Comparison of ENCODE assay signal across 8 cellular contexts in the genomic region with DNA sequence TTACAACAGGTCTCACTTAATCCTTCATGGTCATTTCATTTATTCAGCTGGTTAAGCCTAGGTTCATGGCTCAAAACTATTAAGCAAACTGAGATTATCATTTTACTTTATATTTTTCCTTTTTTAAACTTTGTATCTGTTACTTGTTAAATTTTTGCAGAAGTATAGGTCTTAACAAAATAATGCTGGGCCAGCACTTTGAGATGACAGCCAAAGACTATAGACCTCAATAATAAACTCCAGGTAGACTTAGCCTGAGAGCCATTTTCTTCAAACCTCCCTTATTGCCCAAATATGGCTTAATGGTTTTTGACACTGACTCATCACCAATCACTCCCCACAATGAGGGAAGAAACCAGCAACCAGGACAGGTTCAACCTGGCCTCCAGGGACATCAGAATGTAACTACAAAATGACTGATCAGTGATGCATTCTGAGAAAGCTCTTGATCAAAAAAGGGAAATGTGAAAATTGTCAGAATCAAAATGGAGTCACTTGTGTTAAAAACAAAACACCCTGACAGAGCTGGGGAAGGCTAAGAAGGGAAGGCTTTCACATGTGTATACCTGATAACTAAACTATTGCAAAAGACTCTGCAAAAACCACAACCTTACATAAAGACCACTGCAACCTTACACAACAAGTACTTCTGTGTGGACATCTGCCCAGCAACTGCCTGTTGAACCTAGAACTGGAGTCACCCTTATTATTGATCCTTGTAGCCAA. TPM values are rescaled to one million over a fixed set of nuclear protein-coding genes. Genes with fewer than 3 reads are reported as not detected.
DNase-seq lines count a peak whose midpoint lies in the region; ATAC-seq and TF ChIP-seq lines count a peak whose summit lies in the region.

No MANE protein-coding gene starts in this region.

- H2AFZ ChIP-seq in hepatocyte = no peak overlapping the region

- peaks cover 18% of the 10 kb centered on the region for H3K79me2 ChIP-seq in hepatocyte

- ATAC-seq in GM18858 (IDR thresholded peaks at IDR 0.05; ENCODE audit: unreplicated experiment) = peak; percentile 77

- H3K9me3 ChIP-seq in HEK293 (ENCODE audit: control insufficient read depth, insufficient read depth, low read depth, low read length) (no peaks in the 10 kb centered on the region), hepatocyte (ENCODE audit: low read depth) (no peaks in the 10 kb centered on the region)

- CTCF ChIA-PET in HEK293 (lab: Yijun Ruan, JAX) = interaction anchor here (0.6 to 1.5 kb wide), 6 partner anchors 19 to 102 kb away, joined by 3 to 4 read pairs (median 3); no protein-coding TSS in a partner anchor

- H3K36me3 ChIP-seq in HEK293 (ENCODE audit: control insufficient read depth in 2 of 2, insufficient read depth in 1 of 2, low read length in 2 of 2) (no peaks in the 10 kb centered on the region), hepatocyte (replicated peaks; ENCODE audit: insufficient read depth, low read depth) (no peaks in the 10 kb centered on the region)

- DNase-seq in MV-4-11 (lab: John Stamatoyannopoulos, UW) (peak; percentile 60), germinal center (ENCODE audit: low spot score) (peak; percentile 70), occipital lobe (lab: John Stamatoyannopoulos, UW) (no peak), AG20443 (ENCODE audit: low spot score) (no peak), posterior cingulate gyrus (no peak), hepatocyte (ENCODE audit: low spot score) (no peak)

- H4K20me1 ChIP-seq in hepatocyte (ENCODE audit: insufficient read depth, poor library complexity, severe bottlenecking) = no peaks in the 10 kb centered on the region

- peaks cover 15% of the 10 kb centered on the region for H3K4me1 ChIP-seq in HEK293 (ENCODE audit: control insufficient read depth, insufficient read depth, low read length)
- peaks cover 14% of the 10 kb centered on the region for H3K4me1 ChIP-seq in hepatocyte (ENCODE audit: insufficient read depth)

- H3K4me3 ChIP-seq in HEK293 (ENCODE audit: low read depth, low read length) (no peak overlapping the region), hepatocyte (no peak overlapping the region)

- POLR2A ChIA-PET in HEK293 (lab: Yijun Ruan, JAX) = no interaction called here

- H3K27ac ChIP-seq in HEK293 (ENCODE audit: extremely low read depth, low read depth, low read length) (no peak overlapping the region), hepatocyte (no peak overlapping the region)

- H3K27me3 ChIP-seq in hepatocyte = no peaks in the 10 kb centered on the region

- intact Hi-C loops in posterior cingulate gyrus (cut with DNase I) = no loop called here

- no peak overlapping the region for H3K4me2 ChIP-seq in hepatocyte

- TF ChIP-seq CTCF in HEK293 (tag by site-specific recombination; IDR thresholded peaks at IDR 0.05) (no peak), hepatocyte (IDR thresholded peaks at IDR 0.05; ENCODE audit: poor library complexity) (no peak)

- no peaks in the 10 kb centered on the region for H3K9me2 ChIP-seq in hepatocyte (replicated peaks; ENCODE audit: insufficient read depth)

TF ChIP-seq in HEK293, 187 proteins besides CTCF, POLR2A, EP300 and RAD21:
- TF ChIP-seq SCRT2 (tag by site-specific recombination; IDR thresholded peaks at IDR 0.05) (peak; percentile 69), ZXDB (tag by site-specific recombination; IDR thresholded peaks at IDR 0.05) (no peak), WT1 (tag by site-specific recombination; IDR thresholded peaks at IDR 0.05) (peak; percentile 22; the same call in 1 of the 2 replicates), ZNF366 (tag by site-specific recombination; conservative IDR thresholded peaks at IDR 0.05) (0 out of 2 replicates have a peak, but pooled peaks have one; percentile 17)

RNA-seq across cellular contexts. Expression of gene CCDC126, which starts 2.1 kb away (rescaled TPM):
- total RNA-seq in occipital lobe (67.1 TPM), hepatocyte (29.9 and 33.7 TPM in 2 replicates)
- polyA plus RNA-seq in hepatocyte = 19.4 and 19.7 TPM in 2 replicates

Comparison
In these comparisons a context has a peak if more than half of its experiments do, and no peak if none do; other contexts are left out.
1. DNase-seq: peak in MV-4-11 (single experiment) and germinal center (single experiment); none in occipital lobe (single experiment), AG20443 (single experiment), posterior cingulate gyrus (0 of 10) and hepatocyte (single experiment).